29 cellular contexts compared by ENCODE assay signal in genomic region chrX:133374874-133375387, GRCh38. TPM values are rescaled to one million over a fixed set of nuclear protein-coding genes. Genes with fewer than 3 reads are reported as not detected.
"Had no signal": no experiment of that assay in that cellular context is flagged by ENCODE, and none has a peak within 500 bp of the region (broad histone marks: within the 10 kb centered on the region; RNA-seq: fewer than 3 reads in every experiment).

No MANE protein-coding gene starts in this region.

- H3K36me3 ChIP-seq: breast epithelium, suprapubic skin, tibial nerve, WERI-Rb-1 had no signal

- H3K27me3 ChIP-seq: suprapubic skin had no signal

- DNase-seq: activated CD4-positive, alpha-beta memory T cell treated with anti-CD3 and anti-CD28 coated beads, Interleukin-2, amount 10 ng/mL, durations not matched to agents 7 days and 5 days; activated CD4-positive, alpha-beta T cell treated with anti-CD3 and anti-CD28 coated beads for 48 hours; activated CD8-positive, alpha-beta memory T cell treated with anti-CD3 and anti-CD28 coated beads, Interleukin-2, amount 50 U/mL, for 48 hours; activated gamma-delta T cell treated with Interleukin-2 at 50 U/mL for 16 hours; activated naive CD4-positive, alpha-beta T cell treated with anti-CD3 and anti-CD28 coated beads, Interleukin-2, amount 50 U/mL, for 16 hours; activated T-cell treated with anti-CD3 and anti-CD28 coated beads, Interleukin-2, amount 50 U/mL, for 24 hours; amygdala; central memory CD4-positive, alpha-beta T cell; endodermal cell; foreskin fibroblast; head of caudate nucleus; hippocampal formation; kidney; left colon; mammary epithelial cell; naive thymus-derived CD4-positive, alpha-beta T cell; nucleus accumbens; right cardiac atrium; stimulated activated CD4-positive, alpha-beta T cell treated with anti-CD3 and anti-CD28 coated beads, Interleukin-15, amount 100 ng/mL, for 24 hours; stimulated activated CD4-positive, alpha-beta T cell treated with anti-CD3 and anti-CD28 coated beads, Interleukin-2, amount 100 ng/mL, for 24 hours; stimulated activated naive B cell treated with anti-CD40 and anti-IgM and Interleukin-4, amounts not matched to agents 10 μg/mL and 1 μg/mL and 100 μg/mL, for 72 hours; T-helper 9 cell; WERI-Rb-1 had no signal

- H3K4me3 ChIP-seq: breast epithelium, suprapubic skin, tibial nerve had no signal

- ATAC-seq: activated CD4-positive, CD25-positive, alpha-beta regulatory T cell treated with anti-CD3 and anti-CD28 coated beads, Interleukin-2, amount 50 U/mL, for 24 hours; esophagus mucosa; left colon; naive thymus-derived CD4-positive, alpha-beta T cell; stimulated activated naive B cell treated with anti-CD40 and anti-IgM and Interleukin-4, amounts not matched to agents 10 μg/mL and 1 μg/mL and 100 μg/mL, for 72 hours had no signal

- H3K4me1 ChIP-seq: breast epithelium had no signal

- H3K9me3 ChIP-seq: breast epithelium, suprapubic skin, tibial nerve had no signal

- FAIRE-seq: TTC549 had no signal

- H3K27ac ChIP-seq: breast epithelium, suprapubic skin, WERI-Rb-1 had no signal

RNA-seq across cellular contexts. Expression of gene GPC4, which starts 40.4 kb away (rescaled TPM):
- total RNA-seq: activated CD4-positive, alpha-beta memory T cell treated with anti-CD3 and anti-CD28 coated beads, Interleukin-2, amount 10 ng/mL, durations not matched to agents 7 days and 5 days had no signal
- polyA plus RNA-seq: naive thymus-derived CD4-positive, alpha-beta T cell had no signal
